1 cellular context compared by ENCODE assay signal in the genomic region with DNA sequence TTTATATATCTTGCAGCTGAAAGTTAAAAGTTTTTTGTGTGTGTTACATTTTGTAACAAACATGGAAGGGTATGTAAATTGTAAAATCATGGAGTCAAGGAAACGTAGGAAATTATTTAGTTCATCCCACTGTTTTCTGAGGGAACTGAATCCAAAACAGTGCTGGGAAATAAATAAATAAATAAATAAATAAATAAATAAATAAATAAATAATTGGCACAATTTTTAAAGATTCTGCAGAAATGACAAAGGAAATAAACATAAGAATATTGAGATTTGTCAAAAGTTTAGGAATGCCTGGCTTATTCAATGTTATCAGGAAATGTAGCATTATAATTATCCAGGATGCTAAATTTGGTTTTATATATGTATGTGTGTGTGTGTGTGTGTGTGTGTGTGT.
TF ChIP-seq lines count a peak whose summit lies in the region.

No MANE protein-coding gene starts in this region.

TF ChIP-seq in HEK293, 187 proteins besides CTCF, POLR2A, EP300 and RAD21 (continued from another document):
- peak; percentile 55 for TF ChIP-seq ZNF529 (tag by site-specific recombination; IDR thresholded peaks at IDR 0.05; ENCODE audit: insufficient replicate concordance)
- TF ChIP-seq SP2 (tag by site-specific recombination; IDR thresholded peaks at IDR 0.05) = no peak
- TF ChIP-seq ZNF585B (tag by site-specific recombination; IDR thresholded peaks at IDR 0.05) = no peak
- peak; percentile 77 for TF ChIP-seq ZNF558 (tag by site-specific recombination; IDR thresholded peaks at IDR 0.05)
